26 cellular contexts compared by ENCODE assay signal in genomic region chr3:43335799-43336198, GRCh38.
"Had no signal": no experiment of that assay in that cellular context is flagged by ENCODE, and none has a peak within 500 bp of the region (broad histone marks: within the 10 kb centered on the region; RNA-seq: fewer than 3 reads in every experiment).

No MANE protein-coding gene starts in this region.

- H3K27me3 Mint-ChIP-seq: activated CD4-positive, alpha-beta T cell treated with anti-CD3 and anti-CD28 coated beads for 36 hours; naive thymus-derived CD4-positive, alpha-beta T cell had no signal

- H3K27ac Mint-ChIP-seq: activated CD4-positive, alpha-beta T cell treated with anti-CD3 and anti-CD28 coated beads for 36 hours; activated naive CD4-positive, alpha-beta T cell treated with anti-CD3 and anti-CD28 coated beads, Interleukin-2, amount 50 U/mL, for 72 hours; T-helper 2 cell treated with Interferon-gamma antibody and Interleukin-4, amounts not matched to agents 5 μg/mL and 100 μg/mL, for 36 hours had no signal

- H3K4me1 ChIP-seq: ascending aorta had no signal

- H3K4me3 Mint-ChIP-seq: activated CD4-positive, alpha-beta T cell treated with anti-CD3 and anti-CD28 coated beads for 36 hours; activated T-cell treated with anti-CD3 and anti-CD28 coated beads, Interleukin-2, amount 50 U/mL, for 4 hours; T-helper 2 cell treated with Interferon-gamma antibody and Interleukin-4, amounts not matched to agents 5 μg/mL and 100 μg/mL, for 36 hours had no signal

- H3K27ac ChIP-seq: ascending aorta, brain microvascular endothelial cell, coronary artery, dorsolateral prefrontal cortex, heart left ventricle, thoracic aorta had no signal

- ATAC-seq: activated CD4-positive, alpha-beta T cell treated with anti-CD3 and anti-CD28 coated beads for 36 hours; activated naive CD4-positive, alpha-beta T cell treated with anti-CD3 and anti-CD28 coated beads, Interleukin-2, amount 50 U/mL, for 72 hours; activated T-cell treated with anti-CD3 and anti-CD28 coated beads, Interleukin-2, amount 50 U/mL, for 4 hours; esophagus mucosa; heart left ventricle; naive thymus-derived CD4-positive, alpha-beta T cell; right cardiac atrium had no signal

- DNase-seq: activated CD4-positive, alpha-beta T cell treated with anti-CD3 and anti-CD28 coated beads for 36 hours; activated CD4-positive, CD25-positive, alpha-beta regulatory T cell; activated CD8-positive, alpha-beta memory T cell treated with anti-CD3 and anti-CD28 coated beads, Interleukin-2, amount 50 U/mL, for 48 hours; activated naive CD4-positive, alpha-beta T cell; activated T-cell treated with anti-CD3 and anti-CD28 coated beads, Interleukin-2, amount 50 U/mL, for 4 hours; brain microvascular endothelial cell; dorsolateral prefrontal cortex; effector memory CD4-positive, alpha-beta T cell; foreskin fibroblast; heart left ventricle; hypothalamus; midbrain; naive thymus-derived CD4-positive, alpha-beta T cell; posterior cingulate gyrus; right cardiac atrium; stimulated activated CD4-positive, alpha-beta T cell treated with anti-CD3 and anti-CD28 coated beads, Interleukin-15, amount 100 ng/mL, for 24 hours; stimulated activated CD4-positive, alpha-beta T cell treated with anti-CD3 and anti-CD28 coated beads, Interleukin-2, amount 100 ng/mL, for 24 hours; stimulated activated naive CD4-positive, alpha-beta T cell treated with Interleukin-2 at 50 U/mL for 16 hours; T-helper 1 cell; trophoblast cell had no signal

- H3K4me3 ChIP-seq: ascending aorta, coronary artery, dorsolateral prefrontal cortex, heart left ventricle, thoracic aorta had no signal

- H3K27me3 ChIP-seq: ascending aorta, brain microvascular endothelial cell, dorsolateral prefrontal cortex, heart left ventricle had no signal
